ENCODE assay signal across 8 cellular contexts in the genomic region with DNA sequence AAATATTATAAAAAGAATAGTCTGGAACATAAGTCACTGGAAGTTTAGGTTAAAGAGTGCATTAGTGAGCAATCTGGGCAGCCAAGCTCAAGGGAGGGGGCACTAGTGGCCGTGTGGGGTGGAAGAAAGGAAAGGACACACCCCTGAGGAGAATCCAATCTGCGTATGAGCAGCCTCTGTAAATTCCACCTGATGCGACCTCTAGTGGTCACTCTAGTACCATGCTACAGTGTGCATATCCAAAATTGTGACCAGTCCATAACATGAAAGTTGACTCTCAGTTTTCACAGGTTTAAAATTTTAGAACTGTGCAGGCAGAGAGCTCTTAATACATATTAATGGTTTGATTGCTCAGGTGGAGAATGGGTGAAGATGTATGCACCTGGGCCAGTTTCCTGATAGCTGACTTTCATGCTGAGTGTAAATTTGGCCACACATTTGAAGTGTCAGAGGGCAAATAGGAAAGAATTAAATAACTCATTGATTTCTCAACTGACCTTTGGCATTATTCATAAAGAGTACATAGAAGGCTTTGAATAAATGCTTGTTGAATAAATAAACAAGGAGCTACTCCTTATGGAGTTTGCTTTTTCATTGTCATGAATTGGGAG.
DNase-seq lines count a peak whose midpoint lies in the region; ATAC-seq and TF ChIP-seq lines count a peak whose summit lies in the region.

No MANE protein-coding gene starts in this region.

- H3K4me3 ChIP-seq in cardiac fibroblast (replicated peaks in 1 of 2; ENCODE audit: low read depth in 2 of 2, low read length in 2 of 2): no peak overlapping the region

- DNase-seq in AG20443 (ENCODE audit: low spot score) (peak; percentile 72), NCI-H1417 treated with DMSO at 0.1 percent for 48 hours (lab: John Stamatoyannopoulos, UW) (peak; percentile 44), T-helper 22 cell (ENCODE audit: low read depth) (peak; percentile 12), cardiac fibroblast (ENCODE audit: low read depth in 2 of 2) (peak; percentile 66 to 72), left colon (peak; percentile 30 to 39)
- DNase-seq in stimulated activated CD8-positive, alpha-beta memory T cell treated with anti-CD3 and anti-CD28 coated beads, Interleukin-12 subunit alpha, Interleukin-12 subunit beta, amount 100 ng/mL, for 1 hour (ENCODE audit: low read depth): peak; percentile 9

- ATAC-seq in GM18519 (IDR thresholded peaks at IDR 0.05; ENCODE audit: low FRiP score, unreplicated experiment) (peak; percentile 97), HG02938 (IDR thresholded peaks at IDR 0.05; ENCODE audit: unreplicated experiment) (peak; percentile 99), left colon (peak; percentile 88)

- intact Hi-C loops in left colon (cut with DNase I, micrococcal nuclease): no loop called here

- peak; percentile 83 for TF ChIP-seq CTCF in cardiac fibroblast (IDR thresholded peaks at IDR 0.05; ENCODE audit: low read depth, low read length)

Comparison
In these comparisons a context has a peak if more than half of its experiments do, and no peak if none do; other contexts are left out.
1. DNase-seq: peak in every context shown above with its lines; median percentile 72 in AG20443; 69 in cardiac fibroblast; 44 in NCI-H1417 treated with DMSO at 0.1 percent for 48 hours; 34 in left colon; 12 in T-helper 22 cell; 9 in stimulated activated CD8-positive, alpha-beta memory T cell treated with anti-CD3 and anti-CD28 coated beads, Interleukin-12 subunit alpha, Interleukin-12 subunit beta, amount 100 ng/mL, for 1 hour.